ENCODE assay signal across 19 cellular contexts in the genomic region with DNA sequence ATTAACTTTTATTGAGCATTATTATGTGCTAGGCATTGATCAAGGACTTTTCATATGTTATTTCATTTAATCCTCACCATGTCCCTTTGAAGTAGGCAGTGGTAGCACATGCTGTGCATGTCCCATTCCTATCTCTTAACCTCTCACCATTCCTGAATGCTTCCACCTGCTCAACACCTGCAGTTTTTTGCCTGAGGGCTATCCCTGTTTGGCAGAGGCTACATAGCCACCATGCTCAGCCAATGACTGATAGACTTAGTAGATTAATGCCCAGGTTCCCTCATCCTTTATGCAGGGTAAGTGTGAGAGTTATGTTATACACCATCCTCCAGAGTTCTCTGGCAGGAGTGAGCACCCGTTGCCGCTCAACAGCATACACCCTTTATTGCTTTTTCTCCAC.
DNase-seq lines count a peak whose midpoint lies in the region; ATAC-seq, FAIRE-seq and TF ChIP-seq lines count a peak whose summit lies in the region.
"Had no signal": no experiment of that assay in that cellular context is flagged by ENCODE, and none has a peak within 500 bp of the region (broad histone marks: within the 10 kb centered on the region; RNA-seq: fewer than 3 reads in every experiment).

No MANE protein-coding gene starts in this region.

- H3K4me3 Mint-ChIP-seq in immature natural killer cell, result no peak overlapping the region
- H3K4me3 Mint-ChIP-seq: CD4-positive, alpha-beta T cell; HFFc6; T-helper 17 cell had no signal

- H3K9me3 Mint-ChIP-seq in immature natural killer cell, result no peaks in the 10 kb centered on the region
- H3K9me3 Mint-ChIP-seq: CD4-positive, alpha-beta T cell; HFFc6 had no signal

- H3K36me3 ChIP-seq in BE2C, result no peaks in the 10 kb centered on the region

- H3K36me3 Mint-ChIP-seq in immature natural killer cell, result peaks cover 6 to 10% (median 7%) of the 10 kb centered on the region in 3 donors

- H3K9me3 ChIP-seq in BE2C, result no peaks in the 10 kb centered on the region

- H3K27me3 ChIP-seq in BE2C, result no peaks in the 10 kb centered on the region

- no peak for TF ChIP-seq POLR2A in H54 (IDR thresholded peaks at IDR 0.05; ENCODE audit: low read depth, low read length)

- no peak for TF ChIP-seq CTCF in BE2C (IDR thresholded peaks at IDR 0.05; ENCODE audit: low read depth, low read length)

- no peaks in the 10 kb centered on the region for H3K4me1 ChIP-seq in BE2C

- ATAC-seq in HG03108 (IDR thresholded peaks at IDR 0.05; ENCODE audit: unreplicated experiment), result no peak
- ATAC-seq: Right ventricle myocardium inferior, T-helper 17 cell had no signal

- peak; percentile 6 for FAIRE-seq in H54 (lab: Jason Lieb, UNC)
- FAIRE-seq: A204.1, RCC 7860 had no signal

- H3K4me3 ChIP-seq in BE2C (ENCODE audit: low read depth, low read length), result no peak overlapping the region

- peak overlapping the region in 4 of 6 donors; percentile 8 to 51 (median 22) for H3K27ac Mint-ChIP-seq in immature natural killer cell
- H3K27ac Mint-ChIP-seq: CD4-positive, alpha-beta T cell; HFFc6; T-helper 17 cell had no signal

- peaks cover 0 to 4% (median 3%) of the 10 kb centered on the region in 3 donors for H3K27me3 Mint-ChIP-seq in immature natural killer cell (ENCODE audit: low read depth in 3 of 3)
- H3K27me3 Mint-ChIP-seq: CD4-positive, alpha-beta T cell; T-helper 17 cell had no signal

- peaks cover 24 to 28% of the 10 kb centered on the region in 2 donors for H3K4me1 Mint-ChIP-seq in immature natural killer cell
- H3K4me1 Mint-ChIP-seq: T-helper 17 cell had no signal

- DNase-seq in NCI-H1092 treated with DMSO at 0.1 percent for 48 hours (lab: John Stamatoyannopoulos, UW) (peak; percentile 41), NCI-H1092 (lab: John Stamatoyannopoulos, UW) (no peak), H54 (ENCODE audit: insufficient read length, low spot score) (no peak), NCI-H2081 treated with DMSO at 0.1 percent for 48 hours (lab: John Stamatoyannopoulos, UW) (peak; percentile 71), immature natural killer cell (no peak), BE2C (no peak)
- DNase-seq in activated CD4-positive, CD25-positive, alpha-beta regulatory T cell (lab: John Stamatoyannopoulos, UW), result no peak
- DNase-seq: Calu3; CD4-positive, alpha-beta T cell; H7; HFFc6; KG1; NCI-H1694; NCI-H524; T-helper 17 cell had no signal

Comparison
In these comparisons a context has a peak if more than half of its experiments do, and no peak if none do; other contexts are left out.
1. DNase-seq: peak in NCI-H1092 treated with DMSO at 0.1 percent for 48 hours (single experiment) and NCI-H2081 treated with DMSO at 0.1 percent for 48 hours (single experiment); none in NCI-H1092 (single experiment), H54 (single experiment), immature natural killer cell (0 of 3), BE2C (single experiment) and activated CD4-positive, CD25-positive, alpha-beta regulatory T cell (0 of 4).